Comparison of ENCODE assay signal across 21 cellular contexts in genomic region chr10:75653761-75654160, GRCh38.
DNase-seq lines count a peak whose midpoint lies in the region; ATAC-seq and TF ChIP-seq lines count a peak whose summit lies in the region.
"Had no signal": no experiment of that assay in that cellular context is flagged by ENCODE, and none has a peak within 500 bp of the region (broad histone marks: within the 10 kb centered on the region; RNA-seq: fewer than 3 reads in every experiment).

No MANE protein-coding gene starts in this region.

- no peak overlapping the region for H3K4me3 Mint-ChIP-seq in Caco-2 (ENCODE audit: unreplicated experiment)
- H3K4me3 Mint-ChIP-seq: CD4-positive, CD25-positive, alpha-beta regulatory T cell had no signal

- intact Hi-C loops in Caco-2 (cut with micrococcal nuclease; ENCODE audit: unreplicated experiment): no loop called here
- intact Hi-C loops in esophagus muscularis mucosa (cut with DNase I): loop anchor here (10.0 kb wide), 1 partner anchor 359 kb away; no protein-coding TSS in a partner anchor

- no peaks in the 10 kb centered on the region for H3K27me3 Mint-ChIP-seq in Caco-2 (ENCODE audit: insufficient read depth, unreplicated experiment)

- 91% methylated on average over 8 of the region's 8 CpGs for WGBS in esophagus muscularis mucosa

- H3K27ac Mint-ChIP-seq in Caco-2 (ENCODE audit: unreplicated experiment): peak overlapping the region; percentile 68
- H3K27ac Mint-ChIP-seq: CD4-positive, CD25-positive, alpha-beta regulatory T cell had no signal

- CTCF ChIA-PET in Caco-2 (lab: Charles Lee): no interaction called here

- peak in 1 of 2 experiments; percentile 8 for DNase-seq in Caco-2
- no peak for DNase-seq in adipocyte (ENCODE audit: low read depth)
- DNase-seq in esophagus muscularis mucosa (ENCODE audit: extremely low spot score): no peak
- no peak for DNase-seq in NCI-H524 (lab: John Stamatoyannopoulos, UW)
- DNase-seq: CD4-positive, CD25-positive, alpha-beta regulatory T cell; DMS53; NCI-H1048; NCI-H1417; NCI-H1694; NCI-H2029 treated with DMSO at 0.1 percent for 48 hours; NCI-H2227 treated with DMSO at 0.1 percent for 48 hours; NCI-H69; Peyer's patch; SK-N-SH; SW 1271 had no signal

- H3K9ac ChIP-seq in adipocyte (ENCODE audit: low read length) (peak overlapping the region; percentile 74), subcutaneous abdominal adipose tissue (ENCODE audit: low read length in 5 of 5) (no peak overlapping the region)
- H3K9ac ChIP-seq: BLaER1, KMS-11, SK-N-SH had no signal

- no peaks in the 10 kb centered on the region for H3K9me3 ChIP-seq in Caco-2
- no peaks in the 10 kb centered on the region for H3K9me3 ChIP-seq in adipocyte (ENCODE audit: control insufficient read depth, low read length)
- H3K9me3 ChIP-seq in esophagus muscularis mucosa: no peaks in the 10 kb centered on the region
- H3K9me3 ChIP-seq in subcutaneous abdominal adipose tissue (ENCODE audit: control insufficient read depth in 5 of 5, low read length in 5 of 5): no peaks in the 10 kb centered on the region
- H3K9me3 ChIP-seq: BLaER1, Peyer's patch, SK-N-SH had no signal

- no peak for TF ChIP-seq POLR2A in esophagus muscularis mucosa (IDR thresholded peaks at IDR 0.05; ENCODE audit: low read depth)

- H3K9me3 Mint-ChIP-seq in Caco-2 (ENCODE audit: unreplicated experiment): peaks cover 10% of the 10 kb centered on the region

- H3K36me3 ChIP-seq in Caco-2 (ENCODE audit: control insufficient read depth, insufficient read depth, low read length): no peaks in the 10 kb centered on the region
- H3K36me3 ChIP-seq in adipocyte (ENCODE audit: control insufficient read depth, insufficient read depth, low read length, severe bottlenecking): no peaks in the 10 kb centered on the region
- no peaks in the 10 kb centered on the region for H3K36me3 ChIP-seq in esophagus muscularis mucosa
- no peaks in the 10 kb centered on the region for H3K36me3 ChIP-seq in subcutaneous abdominal adipose tissue (ENCODE audit: control insufficient read depth in 5 of 5, insufficient read depth in 5 of 5, low read length in 5 of 5)
- H3K36me3 ChIP-seq: BLaER1, Peyer's patch had no signal

- H3K27ac ChIP-seq in esophagus muscularis mucosa (replicated peaks in 1 of 4) (peak overlapping the region in 3 of 4 donors; percentile 28 to 68 (median 55)), subcutaneous abdominal adipose tissue (ENCODE audit: low read depth, low read length) (peak overlapping the region; percentile 75)
- H3K27ac ChIP-seq: BLaER1, KMS-11, Peyer's patch had no signal

- H3K4me3 ChIP-seq in Caco-2 (ENCODE audit: low read depth, low read length): no peak overlapping the region
- peak overlapping the region; percentile 17 for H3K4me3 ChIP-seq in adipocyte (ENCODE audit: low read length)
- H3K4me3 ChIP-seq in esophagus muscularis mucosa: no peak overlapping the region
- no peak overlapping the region for H3K4me3 ChIP-seq in subcutaneous abdominal adipose tissue (ENCODE audit: low read depth in 1 of 5, low read length in 5 of 5)
- H3K4me3 ChIP-seq: BLaER1, Peyer's patch had no signal

- H3K36me3 Mint-ChIP-seq in Caco-2 (ENCODE audit: insufficient read depth, unreplicated experiment): no peaks in the 10 kb centered on the region
- H3K36me3 Mint-ChIP-seq: CD4-positive, CD25-positive, alpha-beta regulatory T cell had no signal

- H3K27me3 ChIP-seq in Caco-2 (replicated peaks; ENCODE audit: control insufficient read depth, insufficient read depth, low read length) (no peaks in the 10 kb centered on the region), adipocyte (replicated peaks; ENCODE audit: control insufficient read depth, insufficient read depth, low read length) (no peaks in the 10 kb centered on the region), esophagus muscularis mucosa (no peaks in the 10 kb centered on the region), subcutaneous abdominal adipose tissue (ENCODE audit: control insufficient read depth in 5 of 5, insufficient read depth in 4 of 5, low read length in 5 of 5) (no peaks in the 10 kb centered on the region)
- H3K27me3 ChIP-seq: BLaER1, Peyer's patch had no signal

- TF ChIP-seq EP300 in esophagus muscularis mucosa (IDR thresholded peaks at IDR 0.05): no peak

- ATAC-seq in HG03460 (IDR thresholded peaks at IDR 0.05; ENCODE audit: unreplicated experiment) (no peak), GM21367 (IDR thresholded peaks at IDR 0.05; ENCODE audit: unreplicated experiment) (no peak), HG03175 (IDR thresholded peaks at IDR 0.05; ENCODE audit: unreplicated experiment) (no peak)

- POLR2A ChIA-PET in Caco-2 (lab: Charles Lee): no interaction called here

- no TSS peak for BruUV-seq in Caco-2 (replicated peaks; lab: Mats Ljungman, UMichigan)

- H3K4me1 ChIP-seq in Caco-2 (peaks cover 10% of the 10 kb centered on the region), adipocyte (ENCODE audit: control insufficient read depth, insufficient read depth, low read length) (peaks cover 48% of the 10 kb centered on the region), esophagus muscularis mucosa (peaks cover 8 to 78% (median 62%) of the 10 kb centered on the region in 4 donors), subcutaneous abdominal adipose tissue (ENCODE audit: control insufficient read depth in 5 of 5, insufficient read depth in 5 of 5, low read length in 5 of 5) (peaks cover 5 to 69% (median 60%) of the 10 kb centered on the region in 5 donors)
- H3K4me1 ChIP-seq: BLaER1, Peyer's patch had no signal

- no peak for TF ChIP-seq CTCF in Caco-2 (IDR thresholded peaks at IDR 0.05; ENCODE audit: insufficient read depth in 1 of 2, low read depth in 1 of 2, low read length in 1 of 2, severe bottlenecking in 1 of 2, unreplicated experiment in 1 of 2)
- no peak for TF ChIP-seq CTCF in esophagus muscularis mucosa (IDR thresholded peaks at IDR 0.05)

- H3K4me1 Mint-ChIP-seq in Caco-2 (ENCODE audit: low read depth, unreplicated experiment): peaks cover 21% of the 10 kb centered on the region
- H3K4me1 Mint-ChIP-seq: CD4-positive, CD25-positive, alpha-beta regulatory T cell had no signal
